In the genomic region with DNA sequence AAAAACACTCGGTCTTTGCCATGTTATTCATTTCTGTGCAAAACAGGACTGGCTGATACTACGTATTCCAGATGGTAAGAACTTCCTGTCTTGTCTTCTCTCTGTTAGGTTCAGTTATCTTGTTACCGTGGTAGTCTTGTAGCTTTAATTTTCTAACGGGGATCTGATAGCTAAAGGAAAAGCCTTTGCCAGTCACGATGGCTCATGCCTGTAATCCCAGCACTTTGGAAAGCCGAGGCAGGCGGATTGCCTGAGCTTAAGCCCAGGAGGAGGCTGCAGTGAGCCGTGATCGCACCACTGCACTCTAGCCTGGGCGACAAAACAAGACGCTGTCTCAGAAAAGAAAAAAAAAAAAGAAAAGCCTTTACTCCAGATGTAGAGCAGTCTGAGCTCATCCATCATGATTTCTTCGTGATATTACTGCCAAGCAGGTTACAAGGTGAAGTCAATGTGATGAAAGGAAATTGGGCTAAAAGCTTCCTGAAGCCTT, we compare ENCODE assay signal across 1 cellular context.
TF ChIP-seq lines count a peak whose summit lies in the region.

No MANE protein-coding gene starts in this region.

TF ChIP-seq in SK-N-SH, 30 proteins besides CTCF, POLR2A, EP300 and RAD21 (continued from another document):
- TF ChIP-seq TEAD4 (IDR thresholded peaks at IDR 0.05; ENCODE audit: borderline replicate concordance, insufficient read depth) (no peak), RXRA (IDR thresholded peaks at IDR 0.05; ENCODE audit: borderline replicate concordance, low read depth) (no peak), SMC3 (IDR thresholded peaks at IDR 0.05; ENCODE audit: low read depth, low read length) (no peak)
